ENCODE assay signal across 15 cellular contexts in the genomic region with DNA sequence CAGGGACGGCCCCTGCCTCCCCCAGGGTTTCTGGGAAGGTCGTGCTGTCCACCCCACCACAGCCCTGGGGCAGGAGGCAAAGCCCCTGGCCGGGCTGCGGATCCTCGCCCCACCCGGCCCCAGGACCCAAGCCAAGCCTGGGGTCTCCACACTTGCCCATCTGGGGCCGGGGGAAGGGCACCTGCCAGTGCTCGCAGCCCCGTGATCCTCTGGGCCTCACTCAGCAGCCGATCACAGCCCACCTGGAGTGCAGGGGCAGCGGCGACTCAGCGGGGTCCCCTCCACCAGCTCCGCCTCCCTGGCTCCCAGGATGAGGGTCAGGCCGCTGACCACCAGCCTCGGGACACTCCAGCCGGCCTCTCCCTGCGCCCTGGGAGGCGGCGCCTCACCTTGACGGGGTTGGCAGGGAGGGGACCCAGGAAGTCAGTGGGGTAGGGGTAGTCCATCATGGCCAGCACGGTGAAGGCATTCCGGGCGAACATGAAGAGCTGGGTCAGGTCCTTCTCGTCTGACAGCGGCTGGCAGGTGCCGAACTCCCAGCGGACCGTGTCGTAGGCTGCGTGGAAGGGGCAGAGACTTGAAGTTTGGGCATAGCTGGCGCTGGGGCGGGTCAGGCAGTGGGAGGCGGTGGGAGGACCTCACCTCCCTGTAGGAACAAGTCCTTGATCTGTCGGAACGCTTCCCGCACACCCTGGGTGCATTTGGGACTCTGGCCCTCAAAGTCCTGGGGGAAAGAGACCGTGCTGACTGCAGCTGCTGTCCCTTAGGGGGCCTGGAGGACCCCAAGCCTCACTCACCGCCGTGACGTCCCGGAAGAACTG. TPM values are rescaled to one million over a fixed set of nuclear protein-coding genes. Genes with fewer than 3 reads are reported as not detected.
DNase-seq lines count a peak whose midpoint lies in the region; ATAC-seq, FAIRE-seq and TF ChIP-seq lines count a peak whose summit lies in the region.
"Had no signal": no experiment of that assay in that cellular context is flagged by ENCODE, and none has a peak within 500 bp of the region (broad histone marks: within the 10 kb centered on the region; RNA-seq: fewer than 3 reads in every experiment).

No MANE protein-coding gene starts in this region.

- peaks cover 58% of the 10 kb centered on the region; the same call in 2 of the 3 replicates for H3K36me3 ChIP-seq in K562 (ENCODE audit: control insufficient read depth, insufficient read depth, low read length)
- peaks cover 52% of the 10 kb centered on the region for H3K36me3 ChIP-seq in lower lobe of right lung

- H3K4me1 ChIP-seq in K562 (replicated peaks in 1 of 2; ENCODE audit: control insufficient read depth in 2 of 2, insufficient read depth in 2 of 2, low read length in 2 of 2) (peaks cover 18 to 88% of the 10 kb centered on the region in 2 experiments), lower lobe of right lung (peaks cover 14% of the 10 kb centered on the region)

- H3K4me3 ChIP-seq in K562 (peak overlapping the region; percentile 35; the same call in 1 of the 2 replicates), lower lobe of right lung (no peak overlapping the region)
- H3K4me3 ChIP-seq: lung had no signal

- peak overlapping the region; percentile 68 to 92 (median 82) for H3K4me3 Mint-ChIP-seq in IgD-negative memory B cell
- H3K4me3 Mint-ChIP-seq in stimulated activated memory B cell treated with anti-CD40 and anti-IgM and Interleukin-4, amounts not matched to agents 10 μg/mL and 1 μg/mL and 100 μg/mL, for 72 hours: peak overlapping the region; percentile 78

- no peak for FAIRE-seq in K562 (lab: Jason Lieb, UNC)

- TF ChIP-seq CTCF in K562 (IDR thresholded peaks at IDR 0.05 in 2 of 3, conservative IDR thresholded peaks at IDR 0.05 in 1 of 3; ENCODE audit: insufficient read depth in 2 of 3, low read depth in 1 of 3, low read length in 3 of 3): no peak
- TF ChIP-seq CTCF in lower lobe of right lung (IDR thresholded peaks at IDR 0.05): no peak

- H3K36me3 Mint-ChIP-seq in IgD-negative memory B cell: no peaks in the 10 kb centered on the region
- peaks cover 13% of the 10 kb centered on the region for H3K36me3 Mint-ChIP-seq in stimulated activated memory B cell treated with anti-CD40 and anti-IgM and Interleukin-4, amounts not matched to agents 10 μg/mL and 1 μg/mL and 100 μg/mL, for 72 hours

- H3K4me1 Mint-ChIP-seq in IgD-negative memory B cell: peaks cover 0 to 4% (median 4%) of the 10 kb centered on the region in 3 donors
- peaks cover 12% of the 10 kb centered on the region for H3K4me1 Mint-ChIP-seq in stimulated activated memory B cell treated with anti-CD40 and anti-IgM and Interleukin-4, amounts not matched to agents 10 μg/mL and 1 μg/mL and 100 μg/mL, for 72 hours

- no peak for TF ChIP-seq RAD21 in K562 (CRISPR knock-in tag; conservative IDR thresholded peaks at IDR 0.05 in 1 of 2, IDR thresholded peaks at IDR 0.05 in 1 of 2)

- no peaks in the 10 kb centered on the region for H3K9me3 Mint-ChIP-seq in IgD-negative memory B cell
- H3K9me3 Mint-ChIP-seq in stimulated activated memory B cell treated with anti-CD40 and anti-IgM and Interleukin-4, amounts not matched to agents 10 μg/mL and 1 μg/mL and 100 μg/mL, for 72 hours: no peaks in the 10 kb centered on the region

- no peaks in the 10 kb centered on the region for H3K9me3 ChIP-seq in K562 (replicated peaks; ENCODE audit: control insufficient read depth, insufficient read depth, low read depth, low read length)
- H3K9me3 ChIP-seq in lower lobe of right lung: no peaks in the 10 kb centered on the region

- H3K4me2 ChIP-seq in K562 (ENCODE audit: insufficient read depth, low read length): no peak overlapping the region

- H3K9ac ChIP-seq in K562 (ENCODE audit: insufficient read depth in 1 of 2, low read depth in 2 of 2, low read length in 2 of 2): peak overlapping the region in 1 of 2 experiments; percentile 97; a peak in 2 of 4 replicates

- CTCF ChIA-PET in K562 (lab: Yijun Ruan, JAX; ENCODE audit: low intra/inter-chr PET ratio): no interaction called here

- H4K20me1 ChIP-seq in K562 (replicated peaks; ENCODE audit: control insufficient read depth, insufficient read depth, low read length): no peaks in the 10 kb centered on the region

- H2AFZ ChIP-seq in K562 (ENCODE audit: low read depth, low read length): no peak overlapping the region

- in situ Hi-C loops in K562 (cut with MboI): no loop called here

- peak overlapping the region in 1 of 3 donors; percentile 53 for H3K27ac Mint-ChIP-seq in IgD-negative memory B cell
- peak overlapping the region; percentile 30 for H3K27ac Mint-ChIP-seq in stimulated activated memory B cell treated with anti-CD40 and anti-IgM and Interleukin-4, amounts not matched to agents 10 μg/mL and 1 μg/mL and 100 μg/mL, for 72 hours

- ATAC-seq in Right ventricle myocardium inferior (no peak), K562 (no peak), HG03460 (IDR thresholded peaks at IDR 0.05; ENCODE audit: unreplicated experiment) (no peak), GM21737 (IDR thresholded peaks at IDR 0.05; ENCODE audit: unreplicated experiment) (no peak), lower lobe of right lung (no peak)
- ATAC-seq in stimulated activated memory B cell treated with anti-CD40 and anti-IgM and Interleukin-4, amounts not matched to agents 10 μg/mL and 1 μg/mL and 100 μg/mL, for 72 hours: no peak

- WGBS in K562 (ENCODE audit: insufficient coverage, low coverage, missing lambda C conversion rate): 90% methylated on average over 24 of the region's 42 CpGs

- H3K27me3 Mint-ChIP-seq in IgD-negative memory B cell: no peaks in the 10 kb centered on the region
- H3K27me3 Mint-ChIP-seq in stimulated activated memory B cell treated with anti-CD40 and anti-IgM and Interleukin-4, amounts not matched to agents 10 μg/mL and 1 μg/mL and 100 μg/mL, for 72 hours: no peaks in the 10 kb centered on the region

- no peaks in the 10 kb centered on the region for H3K9me1 ChIP-seq in K562 (ENCODE audit: control insufficient read depth, insufficient read depth, low read length)

- POLR2A ChIA-PET in K562 (lab: Yijun Ruan, JAX): interaction anchor here (0.6 to 0.9 kb wide), 3 partner anchors 20 to 464 kb away, joined by 3 to 5 read pairs (median 4); no protein-coding TSS in a partner anchor

- H3K27me3 ChIP-seq in K562 (ENCODE audit: control insufficient read depth in 2 of 2, insufficient read depth in 2 of 2, low read length in 2 of 2) (no peaks in the 10 kb centered on the region), lower lobe of right lung (ENCODE audit: low read depth) (no peaks in the 10 kb centered on the region)
- H3K27me3 ChIP-seq: brain microvascular endothelial cell had no signal

- no peak for TF ChIP-seq POLR2A in K562 (conservative IDR thresholded peaks at IDR 0.05)

- peak; percentile 53 for DNase-seq in Right ventricle myocardium inferior (ENCODE audit: missing footprints)
- DNase-seq in cardiac septum (ENCODE audit: low spot score): no peak
- DNase-seq in K562 (ENCODE audit: extremely low read depth in 1 of 4, low spot score in 3 of 4): peak in 1 of 4 experiments; percentile 11
- no peak for DNase-seq in lower lobe of right lung
- DNase-seq: brain microvascular endothelial cell; GF-D8; glutamatergic neuron; stimulated activated CD4-positive, alpha-beta T cell treated with anti-CD3 and anti-CD28 coated beads, Interleukin-2, amount 100 ng/mL, for 24 hours; T-helper 9 cell had no signal

- H3K79me2 ChIP-seq in K562 (ENCODE audit: control insufficient read depth, insufficient read depth, low read length): peaks cover 27% of the 10 kb centered on the region

- intact Hi-C loops in Right ventricle myocardium inferior (cut with DNase I): no loop called here
- intact Hi-C loops in cardiac septum (cut with DNase I): no loop called here
- intact Hi-C loops in K562 (cut with micrococcal nuclease): no loop called here
- intact Hi-C loops in lower lobe of right lung (cut with DNase I): no loop called here

- H3K27ac ChIP-seq in K562 (ENCODE audit: extremely low read depth, low read depth, low read length) (no peak overlapping the region), lower lobe of right lung (no peak overlapping the region)
- H3K27ac ChIP-seq: brain microvascular endothelial cell had no signal

- no peak for TF ChIP-seq EP300 in K562 (IDR thresholded peaks at IDR 0.05; ENCODE audit: low read length)

- BruUV-seq in K562 (replicated peaks; lab: Mats Ljungman, UMichigan): no TSS peak

RNA-seq across cellular contexts. Expression of a gene that starts 1.8 kb away (rescaled TPM):
- total RNA-seq in Right ventricle myocardium inferior: 143 TPM
- total RNA-seq in cardiac septum: 150 TPM
- 110 TPM for polyA plus RNA-seq in IgD-negative memory B cell
- total RNA-seq in K562 (2011; cell fraction: chromatin; rRNA removed; ENCODE audit: low replicate concordance): 175 and 615 TPM in 2 replicates
- total RNA-seq in K562 (2011; cell fraction: nucleolus; rRNA removed): 837 and 852 TPM in 2 replicates
- total RNA-seq in K562 (2011; cell fraction: nucleoplasm; rRNA removed): 311 and 347 TPM in 2 replicates
- total RNA-seq in K562 (2014; rRNA removed): 231 and 272 TPM in 2 replicates
- total RNA-seq in K562 (2014; rRNA removed; fragmentation: Illumina TruSeq; extraction: Trizol): 11.3 and 24.9 TPM in 2 replicates
- total RNA-seq in K562 (2015; rRNA removed; fragmentation: Illumina TruSeq; extraction: Trizol): 140 and 141 TPM in 2 replicates
- total RNA-seq in K562 (2021): 311 and 322 TPM in 2 replicates
- polyA plus RNA-seq in K562 (2011; rRNA removed): 132 and 158 TPM in 2 replicates
- 141 and 377 TPM in 2 replicates for polyA plus RNA-seq in K562 (2011; cell fraction: cytosol; rRNA removed)
- 1,627 and 2,902 TPM in 2 replicates for polyA plus RNA-seq in K562 (2011; cell fraction: nucleus; rRNA removed)
- polyA plus RNA-seq in K562 (2012): 245 and 282 TPM in 2 replicates
- polyA plus RNA-seq in K562 (2014; fragmentation: Illumina TruSeq; extraction: Trizol): 48.4 and 105 TPM in 2 replicates
- polyA plus RNA-seq in K562 (2014; fragmentation: Nextera tagmentation; extraction: Ambion mirVana): 1 to 10 TPM in 1 of 2 experiments, under 1 TPM in 1; 0.99 to 4.1 TPM
- polyA plus RNA-seq in K562 (2014; rRNA removed): 352 and 365 TPM in 2 replicates
- 9.4 and 25.8 TPM in 2 replicates for polyA minus RNA-seq in K562 (2011; rRNA and poly(A)+ RNA removed)
- polyA minus RNA-seq in K562 (2011; cell fraction: cytosol; rRNA and poly(A)+ RNA removed): 61.7 and 63.0 TPM in 2 replicates
- 112 and 134 TPM in 2 replicates for polyA minus RNA-seq in K562 (2011; cell fraction: nucleus; rRNA and poly(A)+ RNA removed)
- total RNA-seq in lower lobe of right lung: 190 TPM

RNA-seq across cellular contexts. Expression of a gene that starts 26.0 kb away (rescaled TPM):
- total RNA-seq in Right ventricle myocardium inferior (20.4 TPM), cardiac septum (27.2 TPM), K562 (2014; rRNA removed) (30.1 and 35.1 TPM in 2 replicates), K562 (2014; rRNA removed; fragmentation: Illumina TruSeq; extraction: Trizol) (14.4 and 14.8 TPM in 2 replicates), K562 (2015; rRNA removed; fragmentation: Illumina TruSeq; extraction: Trizol) (21.0 and 21.6 TPM in 2 replicates), K562 (2021) (33.9 and 36.6 TPM in 2 replicates), lower lobe of right lung (41.9 TPM)
- polyA plus RNA-seq in IgD-negative memory B cell (27.5 TPM), K562 (2011; rRNA removed) (27.3 and 40.1 TPM in 2 replicates), K562 (2014; fragmentation: Illumina TruSeq; extraction: Trizol) (23.8 and 31.3 TPM in 2 replicates), K562 (2014; fragmentation: Nextera tagmentation; extraction: Ambion mirVana) (under 1 TPM; 0.55 to 0.89 TPM), K562 (2014; rRNA removed) (29.6 and 33.6 TPM in 2 replicates)
- total RNA-seq in K562 (2011; cell fraction: chromatin; rRNA removed; ENCODE audit: low replicate concordance): 158 and 355 TPM in 2 replicates
- total RNA-seq in K562 (2011; cell fraction: nucleolus; rRNA removed): 181 and 194 TPM in 2 replicates
- total RNA-seq in K562 (2011; cell fraction: nucleoplasm; rRNA removed): 119 and 136 TPM in 2 replicates
- 33.0 and 35.1 TPM in 2 replicates for polyA plus RNA-seq in K562 (2011; cell fraction: cytosol; rRNA removed)
- polyA plus RNA-seq in K562 (2011; cell fraction: nucleus; rRNA removed): 128 and 134 TPM in 2 replicates
- 25.3 and 58.7 TPM in 2 replicates for polyA plus RNA-seq in K562 (2012)
- 32.0 and 36.7 TPM in 2 replicates for polyA minus RNA-seq in K562 (2011; rRNA and poly(A)+ RNA removed)
- polyA minus RNA-seq in K562 (2011; cell fraction: cytosol; rRNA and poly(A)+ RNA removed): 17.1 and 24.8 TPM in 2 replicates
- polyA minus RNA-seq in K562 (2011; cell fraction: nucleus; rRNA and poly(A)+ RNA removed): 38.5 and 64.6 TPM in 2 replicates

RNA-seq across cellular contexts. Expression of a gene that starts 26.2 kb away (rescaled TPM):
- not detected for total RNA-seq in Right ventricle myocardium inferior
- total RNA-seq in cardiac septum: not detected
- not detected for polyA plus RNA-seq in IgD-negative memory B cell
- total RNA-seq in K562 (2011; cell fraction: chromatin; rRNA removed; ENCODE audit: low replicate concordance): 0.25 and 3.0 TPM in 2 replicates
- 0.67 and 3.3 TPM in 2 replicates for total RNA-seq in K562 (2011; cell fraction: nucleolus; rRNA removed)
- 0.53 and 1.2 TPM in 2 replicates for total RNA-seq in K562 (2011; cell fraction: nucleoplasm; rRNA removed)
- not detected in 2 replicates for total RNA-seq in K562 (2014; rRNA removed)
- not detected in 2 replicates for total RNA-seq in K562 (2014; rRNA removed; fragmentation: Illumina TruSeq; extraction: Trizol)
- total RNA-seq in K562 (2015; rRNA removed; fragmentation: Illumina TruSeq; extraction: Trizol): not detected in 2 replicates
- total RNA-seq in K562 (2021): 0.35 and 0.36 TPM in 2 replicates
- polyA plus RNA-seq in K562 (2011; rRNA removed): 0.03 and 0.04 TPM in 2 replicates
- polyA plus RNA-seq in K562 (2011; cell fraction: cytosol; rRNA removed): 0.04 and 0.07 TPM in 2 replicates
- 0.34 and 0.67 TPM in 2 replicates for polyA plus RNA-seq in K562 (2011; cell fraction: nucleus; rRNA removed)
- 0.35 and 0.38 TPM in 2 replicates for polyA plus RNA-seq in K562 (2012)
- polyA plus RNA-seq in K562 (2014; fragmentation: Illumina TruSeq; extraction: Trizol): 0.08 TPM in 1 of 2 replicates, not detected in the other
- not detected for polyA plus RNA-seq in K562 (2014; fragmentation: Nextera tagmentation; extraction: Ambion mirVana)
- 0.08 and 0.16 TPM in 2 replicates for polyA plus RNA-seq in K562 (2014; rRNA removed)
- not detected in 2 replicates for polyA minus RNA-seq in K562 (2011; rRNA and poly(A)+ RNA removed)
- not detected in 2 replicates for polyA minus RNA-seq in K562 (2011; cell fraction: cytosol; rRNA and poly(A)+ RNA removed)
- polyA minus RNA-seq in K562 (2011; cell fraction: nucleus; rRNA and poly(A)+ RNA removed): 0.13 and 0.56 TPM in 2 replicates
- 0.92 TPM for total RNA-seq in lower lobe of right lung
- total RNA-seq: posterior vena cava had no signal

RNA-seq across cellular contexts. Expression of a gene that starts 35.5 kb away (rescaled TPM):
- 13.6 TPM for total RNA-seq in Right ventricle myocardium inferior
- 6.5 TPM for total RNA-seq in cardiac septum
- polyA plus RNA-seq in IgD-negative memory B cell: 3.0 TPM
- total RNA-seq in K562 (2011; cell fraction: chromatin; rRNA removed; ENCODE audit: low replicate concordance): 10.1 and 23.7 TPM in 2 replicates
- total RNA-seq in K562 (2011; cell fraction: nucleolus; rRNA removed): 16.3 and 18.0 TPM in 2 replicates
- total RNA-seq in K562 (2011; cell fraction: nucleoplasm; rRNA removed): 9.3 and 10.3 TPM in 2 replicates
- total RNA-seq in K562 (2014; rRNA removed): 3.7 and 5.1 TPM in 2 replicates
- total RNA-seq in K562 (2014; rRNA removed; fragmentation: Illumina TruSeq; extraction: Trizol): 1.5 and 1.6 TPM in 2 replicates
- 5.1 and 5.2 TPM in 2 replicates for total RNA-seq in K562 (2015; rRNA removed; fragmentation: Illumina TruSeq; extraction: Trizol)
- 8.6 and 8.8 TPM in 2 replicates for total RNA-seq in K562 (2021)
- 1.5 and 3.0 TPM in 2 replicates for polyA plus RNA-seq in K562 (2011; rRNA removed)
- 2.4 and 2.6 TPM in 2 replicates for polyA plus RNA-seq in K562 (2011; cell fraction: cytosol; rRNA removed)
- polyA plus RNA-seq in K562 (2011; cell fraction: nucleus; rRNA removed): 17.8 and 18.3 TPM in 2 replicates
- polyA plus RNA-seq in K562 (2012): 6.6 and 13.1 TPM in 2 replicates
- polyA plus RNA-seq in K562 (2014; fragmentation: Illumina TruSeq; extraction: Trizol): 5.2 and 5.3 TPM in 2 replicates
- under 1 TPM; 0.20 to 0.29 TPM for polyA plus RNA-seq in K562 (2014; fragmentation: Nextera tagmentation; extraction: Ambion mirVana)
- polyA plus RNA-seq in K562 (2014; rRNA removed): 5.0 and 7.1 TPM in 2 replicates
- polyA minus RNA-seq in K562 (2011; rRNA and poly(A)+ RNA removed): 0.69 and 0.74 TPM in 2 replicates
- polyA minus RNA-seq in K562 (2011; cell fraction: cytosol; rRNA and poly(A)+ RNA removed): 1.4 and 1.5 TPM in 2 replicates
- 3.0 and 4.1 TPM in 2 replicates for polyA minus RNA-seq in K562 (2011; cell fraction: nucleus; rRNA and poly(A)+ RNA removed)
- total RNA-seq in lower lobe of right lung: 29.7 TPM

RNA-seq across cellular contexts. Expression of a gene that starts 42.4 kb away (rescaled TPM):
- 0.22 TPM for total RNA-seq in Right ventricle myocardium inferior
- 0.11 TPM for total RNA-seq in cardiac septum
- polyA plus RNA-seq in IgD-negative memory B cell: 0.38 TPM
- total RNA-seq in K562 (2011; cell fraction: chromatin; rRNA removed; ENCODE audit: low replicate concordance): 12.7 and 42.0 TPM in 2 replicates
- 49.3 and 51.2 TPM in 2 replicates for total RNA-seq in K562 (2011; cell fraction: nucleolus; rRNA removed)
- 20.6 and 22.4 TPM in 2 replicates for total RNA-seq in K562 (2011; cell fraction: nucleoplasm; rRNA removed)
- total RNA-seq in K562 (2014; rRNA removed): 91.8 and 115 TPM in 2 replicates
- 13.1 and 15.8 TPM in 2 replicates for total RNA-seq in K562 (2014; rRNA removed; fragmentation: Illumina TruSeq; extraction: Trizol)
- 40.8 and 42.4 TPM in 2 replicates for total RNA-seq in K562 (2015; rRNA removed; fragmentation: Illumina TruSeq; extraction: Trizol)
- 72.1 and 78.8 TPM in 2 replicates for total RNA-seq in K562 (2021)
- polyA plus RNA-seq in K562 (2011; rRNA removed): 18.8 and 24.2 TPM in 2 replicates
- polyA plus RNA-seq in K562 (2011; cell fraction: cytosol; rRNA removed): 28.2 and 80.8 TPM in 2 replicates
- polyA plus RNA-seq in K562 (2011; cell fraction: nucleus; rRNA removed): 42.6 and 60.8 TPM in 2 replicates
- polyA plus RNA-seq in K562 (2012): 27.0 and 33.0 TPM in 2 replicates
- 18.3 and 41.2 TPM in 2 replicates for polyA plus RNA-seq in K562 (2014; fragmentation: Illumina TruSeq; extraction: Trizol)
- polyA plus RNA-seq in K562 (2014; fragmentation: Nextera tagmentation; extraction: Ambion mirVana): 1 to 10 TPM; 3.4 to 3.7 TPM
- 56.5 and 67.8 TPM in 2 replicates for polyA plus RNA-seq in K562 (2014; rRNA removed)
- polyA minus RNA-seq in K562 (2011; rRNA and poly(A)+ RNA removed): 6.7 and 11.1 TPM in 2 replicates
- polyA minus RNA-seq in K562 (2011; cell fraction: cytosol; rRNA and poly(A)+ RNA removed): 29.9 and 32.2 TPM in 2 replicates
- 16.6 and 17.5 TPM in 2 replicates for polyA minus RNA-seq in K562 (2011; cell fraction: nucleus; rRNA and poly(A)+ RNA removed)
- total RNA-seq in lower lobe of right lung: 0.86 TPM
